Comparison of ENCODE assay signal across 20 cellular contexts in genomic region chr9:134959971-134960310, GRCh38. TPM values are rescaled to one million over a fixed set of nuclear protein-coding genes. Genes with fewer than 3 reads are reported as not detected.
"Had no signal": no experiment of that assay in that cellular context is flagged by ENCODE, and none has a peak within 500 bp of the region (broad histone marks: within the 10 kb centered on the region; RNA-seq: fewer than 3 reads in every experiment).

No MANE protein-coding gene starts in this region.

- DNase-seq: activated CD4-positive, alpha-beta T cell treated with anti-CD3 and anti-CD28 coated beads for 48 hours; activated CD8-positive, alpha-beta T cell treated with anti-CD3 and anti-CD28 coated beads for 36 hours; activated gamma-delta T cell; activated T-cell treated with anti-CD3 and anti-CD28 coated beads, Interleukin-2, amount 50 U/mL, for 4 hours; dermis blood vessel endothelial cell; effector memory CD4-positive, alpha-beta T cell; mesenchymal stem cell; nucleus accumbens; stimulated activated CD4-positive, alpha-beta T cell treated with anti-CD3 and anti-CD28 coated beads, Interleukin-15, amount 100 ng/mL, for 24 hours; stimulated activated CD4-positive, alpha-beta T cell treated with anti-CD3 and anti-CD28 coated beads, Interleukin-2, amount 100 ng/mL, for 48 hours had no signal

- H3K27me3 ChIP-seq: upper lobe of left lung had no signal

- H3K9me3 ChIP-seq: upper lobe of left lung had no signal

- H3K36me3 ChIP-seq: upper lobe of left lung had no signal

- H3K27ac ChIP-seq: skin epidermis, upper lobe of left lung had no signal

- H3K4me1 Mint-ChIP-seq: T-helper 17 cell, WTC11 had no signal

- H3K9me3 Mint-ChIP-seq: activated CD8-positive, alpha-beta T cell treated with anti-CD3 and anti-CD28 coated beads for 36 hours; activated T-cell treated with anti-CD3 and anti-CD28 coated beads, Interleukin-2, amount 50 U/mL, for 4 hours; nephron; stimulated activated naive CD8-positive, alpha-beta T cell treated with anti-CD3 and anti-CD28 coated beads, Interleukin-15, Interleukin-2, amounts not matched to agents 100 ng/mL and 50 ng/mL, for 24 hours; WTC11 had no signal

- FAIRE-seq: bronchial epithelial cell had no signal

- H3K4me3 ChIP-seq: skin epidermis, upper lobe of left lung had no signal

- H3K27ac Mint-ChIP-seq: activated CD8-positive, alpha-beta T cell treated with anti-CD3 and anti-CD28 coated beads for 36 hours; activated naive CD8-positive, alpha-beta T cell; nephron; progenitor cell of endocrine pancreas; stimulated activated naive CD8-positive, alpha-beta T cell treated with anti-CD3 and anti-CD28 coated beads, Interleukin-15, Interleukin-2, amounts not matched to agents 100 ng/mL and 50 ng/mL, for 24 hours; T-helper 17 cell; WTC11 had no signal

- ATAC-seq: activated CD8-positive, alpha-beta T cell treated with anti-CD3 and anti-CD28 coated beads for 36 hours; activated T-cell treated with anti-CD3 and anti-CD28 coated beads, Interleukin-2, amount 50 U/mL, for 4 hours; T-helper 17 cell; WTC11 had no signal

- H3K36me3 Mint-ChIP-seq: activated naive CD8-positive, alpha-beta T cell; WTC11 had no signal

- H3K27me3 Mint-ChIP-seq: activated naive CD8-positive, alpha-beta T cell; progenitor cell of endocrine pancreas; stimulated activated naive CD8-positive, alpha-beta T cell treated with anti-CD3 and anti-CD28 coated beads, Interleukin-15, Interleukin-2, amounts not matched to agents 100 ng/mL and 50 ng/mL, for 24 hours had no signal

- H3K4me3 Mint-ChIP-seq: activated CD8-positive, alpha-beta T cell treated with anti-CD3 and anti-CD28 coated beads for 36 hours; activated naive CD8-positive, alpha-beta T cell; activated T-cell treated with anti-CD3 and anti-CD28 coated beads, Interleukin-2, amount 50 U/mL, for 4 hours; nephron; stimulated activated naive CD8-positive, alpha-beta T cell treated with anti-CD3 and anti-CD28 coated beads, Interleukin-15, Interleukin-2, amounts not matched to agents 100 ng/mL and 50 ng/mL, for 24 hours; T-helper 17 cell; WTC11 had no signal

RNA-seq across cellular contexts. Expression of gene FCN1, which starts 42.2 kb away (rescaled TPM):
- total RNA-seq: activated CD8-positive, alpha-beta T cell treated with anti-CD3 and anti-CD28 coated beads for 36 hours; activated T-cell treated with anti-CD3 and anti-CD28 coated beads, Interleukin-2, amount 50 U/mL, for 4 hours; bronchial epithelial cell; dermis blood vessel endothelial cell; fibroblast of villous mesenchyme; progenitor cell of endocrine pancreas; WTC11 had no signal
